In the genomic region with DNA sequence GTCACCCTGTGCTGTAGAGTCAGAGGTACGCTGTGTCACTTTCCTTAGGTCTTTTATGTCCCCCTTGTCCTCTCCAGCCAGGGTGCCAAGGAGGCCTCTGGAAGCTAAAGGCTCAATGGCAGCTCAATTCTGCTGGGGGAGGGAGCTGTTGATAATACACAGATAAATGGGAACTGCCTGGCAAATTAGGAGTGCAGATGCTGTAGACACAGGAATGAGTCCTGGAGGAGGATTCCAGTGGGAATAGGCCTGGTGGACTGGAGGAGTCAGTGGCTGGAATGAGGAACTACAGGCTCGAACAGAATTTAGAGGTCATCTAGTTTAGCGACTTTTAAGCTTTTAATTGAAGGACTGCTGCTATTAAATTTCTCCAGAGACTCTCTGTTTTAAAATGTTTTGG, we compare ENCODE assay signal across 13 cellular contexts. TPM values are rescaled to one million over a fixed set of nuclear protein-coding genes. Genes with fewer than 3 reads are reported as not detected.
A peak's percentile ranks its signal among the peaks of the same experiment; 100 is the strongest.
DNase-seq lines count a peak whose midpoint lies in the region; ATAC-seq and TF ChIP-seq lines count a peak whose summit lies in the region.
"Had no signal": no experiment of that assay in that cellular context is flagged by ENCODE, and none has a peak within 500 bp of the region (broad histone marks: within the 10 kb centered on the region; RNA-seq: fewer than 3 reads in every experiment).

No MANE protein-coding gene starts in this region.

- peak; percentile 30 for TF ChIP-seq CTCF in AG09309 (IDR thresholded peaks at IDR 0.05; ENCODE audit: control insufficient read depth, insufficient read depth, low read depth, low read length, missing control alignments)
- TF ChIP-seq CTCF in gastroesophageal sphincter (IDR thresholded peaks at IDR 0.05) = peak in 1 of 4 experiments; percentile 8

- no peaks in the 10 kb centered on the region for H3K36me3 ChIP-seq in gastroesophageal sphincter
- H3K36me3 ChIP-seq: heart left ventricle, prostate gland had no signal

- H3K4me1 ChIP-seq in gastroesophageal sphincter = no peaks in the 10 kb centered on the region
- H3K4me1 ChIP-seq: prostate gland had no signal

- H3K9me3 ChIP-seq in gastroesophageal sphincter = peaks cover 0 to 12% (median 0%) of the 10 kb centered on the region in 3 donors
- H3K9me3 ChIP-seq: prostate gland had no signal

- no peak for TF ChIP-seq EP300 in gastroesophageal sphincter (IDR thresholded peaks at IDR 0.05)

- no peak for DNase-seq in AG09309 (ENCODE audit: low read depth)
- peak; percentile 60 for DNase-seq in ELF-1 (ENCODE audit: low read depth, low spot score)
- peak; percentile 43 for DNase-seq in amniotic epithelial cell (ENCODE audit: low read depth)
- DNase-seq in iPS-NIHi11 (ENCODE audit: low spot score) = peak; percentile 43
- DNase-seq in NCI-H1092 (lab: John Stamatoyannopoulos, UW) = no peak
- DNase-seq: heart left ventricle, left colon had no signal

- no peak overlapping the region for H3K27ac ChIP-seq in gastroesophageal sphincter
- H3K27ac ChIP-seq: heart left ventricle, prostate gland, SK-N-MC had no signal

- TF ChIP-seq POLR2A in gastroesophageal sphincter (IDR thresholded peaks at IDR 0.05) = no peak

- WGBS in gastroesophageal sphincter (ENCODE audit: low coverage in 1 of 2), 2 donors = 57 to 69% methylated on average over 2 to 3 of the region's 3 CpGs

- no peak overlapping the region for H3K4me3 ChIP-seq in AG09309 (ENCODE audit: control insufficient read depth, low read depth, low read length)
- H3K4me3 ChIP-seq in gastroesophageal sphincter = no peak overlapping the region
- H3K4me3 ChIP-seq: heart left ventricle, prostate gland, SK-N-MC had no signal

- H3K27me3 ChIP-seq in gastroesophageal sphincter = peaks cover 4% of the 10 kb centered on the region
- H3K27me3 ChIP-seq: heart left ventricle had no signal

- ATAC-seq in GM19351 (IDR thresholded peaks at IDR 0.05; ENCODE audit: unreplicated experiment) (no peak), gastroesophageal sphincter (no peak)
- ATAC-seq: heart left ventricle, left colon had no signal

RNA-seq across cellular contexts. Expression of gene IL19, which starts 9.2 kb away (rescaled TPM):
- total RNA-seq in gastroesophageal sphincter = under 1 TPM in 1 of 4 donors, not detected in 3; 0.27 TPM
- total RNA-seq: activated CD8-positive, alpha-beta memory T cell treated with anti-CD3 and anti-CD28 coated beads for 36 hours; bronchial epithelial cell; heart left ventricle; left colon; prostate gland had no signal

RNA-seq across cellular contexts. Expression of gene IL10, which starts 10.9 kb away (rescaled TPM):
- 1 to 10 TPM in 3 of 4 donors, under 1 TPM in 1; 0.45 to 9.3 (median 2.3) TPM for total RNA-seq in gastroesophageal sphincter
- total RNA-seq: bronchial epithelial cell, prostate gland had no signal

Comparison
In these comparisons a context has a peak if more than half of its experiments do, and no peak if none do; other contexts are left out.
1. DNase-seq: peak in ELF-1 (single experiment), amniotic epithelial cell (single experiment) and iPS-NIHi11 (single experiment); none in AG09309 (single experiment) and NCI-H1092 (single experiment).